8 cellular contexts compared by ENCODE assay signal in the genomic region with DNA sequence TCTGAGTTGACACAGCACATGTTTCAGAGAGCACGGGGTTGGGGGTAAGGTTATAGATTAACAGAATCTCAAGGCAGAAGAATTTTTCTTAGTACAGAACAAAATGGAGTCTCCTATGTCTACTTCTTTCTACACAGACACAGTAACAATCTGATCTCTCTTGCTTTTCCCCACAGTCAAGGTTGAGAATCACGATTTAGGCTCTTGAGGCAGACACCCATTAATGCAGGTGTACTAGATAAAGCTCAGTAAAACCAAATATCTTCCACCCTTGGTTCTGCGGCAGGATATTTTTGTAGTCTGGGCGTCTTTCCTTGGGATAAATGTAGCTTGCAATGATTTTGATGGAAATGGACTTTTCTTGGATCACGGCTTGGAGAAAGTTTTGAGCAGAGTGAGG. TPM values are rescaled to one million over a fixed set of nuclear protein-coding genes. Genes with fewer than 3 reads are reported as not detected.
A peak's percentile ranks its signal among the peaks of the same experiment; 100 is the strongest.
DNase-seq lines count a peak whose midpoint lies in the region; TF ChIP-seq lines count a peak whose summit lies in the region.
"Not testable (repeated sequence)": the region's sequence is repeated elsewhere in the genome, so short reads cannot be mapped to it uniquely, and the experiment has no call there.
"Had no signal": no experiment of that assay in that cellular context is flagged by ENCODE, and none has a peak within 500 bp of the region (broad histone marks: within the 10 kb centered on the region; RNA-seq: fewer than 3 reads in every experiment).

No MANE protein-coding gene starts in this region.

- peak overlapping the region; percentile 17 for H2AFZ ChIP-seq in hepatocyte

- H3K9me2 ChIP-seq in hepatocyte (replicated peaks; ENCODE audit: insufficient read depth) = not testable (repeated sequence)

- not testable (repeated sequence) for H3K27me3 Mint-ChIP-seq in Caco-2 (ENCODE audit: insufficient read depth, unreplicated experiment); activated T-helper 1 cell treated with anti-CD3 and anti-CD28 coated beads, Interleukin-12 subunit alpha, Interleukin-12 subunit beta, Interleukin-2, Interleukin-4 antibody, amounts not matched to agents 30 ng/mL and 10 ng/mL and 1 ng/mL, durations not matched to agents 14 hours and 24 hours and 36 hours (ENCODE audit: insufficient read depth); progenitor cell of endocrine pancreas

- not testable (repeated sequence) for H3K4me3 ChIP-seq in Caco-2 (ENCODE audit: low read depth, low read length); HUES48 (ENCODE audit: low read depth, low read length); hepatocyte

- not testable (repeated sequence) for H3K79me2 ChIP-seq in hepatocyte

- H3K4me3 Mint-ChIP-seq in Caco-2 (ENCODE audit: unreplicated experiment); progenitor cell of endocrine pancreas (ENCODE audit: low read depth): not testable (repeated sequence)
- H3K4me3 Mint-ChIP-seq in activated T-helper 1 cell treated with anti-CD3 and anti-CD28 coated beads, Interleukin-12 subunit alpha, Interleukin-12 subunit beta, Interleukin-2, Interleukin-4 antibody, amounts not matched to agents 30 ng/mL and 10 ng/mL and 1 ng/mL, durations not matched to agents 14 hours and 24 hours and 36 hours = peak overlapping the region; percentile 5

- CTCF ChIA-PET in Caco-2 (lab: Charles Lee) = not testable (repeated sequence)

- H3K9ac ChIP-seq in HUES48 (ENCODE audit: low read depth, low read length) = not testable (repeated sequence)

- peaks cover 31% of the 10 kb centered on the region for H3K36me3 Mint-ChIP-seq in Caco-2 (ENCODE audit: insufficient read depth, unreplicated experiment)
- not testable (repeated sequence) for H3K36me3 Mint-ChIP-seq in activated T-helper 1 cell treated with anti-CD3 and anti-CD28 coated beads, Interleukin-12 subunit alpha, Interleukin-12 subunit beta, Interleukin-2, Interleukin-4 antibody, amounts not matched to agents 30 ng/mL and 10 ng/mL and 1 ng/mL, durations not matched to agents 14 hours and 24 hours and 36 hours (ENCODE audit: low read depth); progenitor cell of endocrine pancreas (ENCODE audit: insufficient read depth)

- TF ChIP-seq CTCF in Caco-2 (IDR thresholded peaks at IDR 0.05; ENCODE audit: insufficient read depth in 1 of 2, low read depth in 1 of 2, low read length in 1 of 2, severe bottlenecking in 1 of 2, unreplicated experiment in 1 of 2); hepatocyte (IDR thresholded peaks at IDR 0.05; ENCODE audit: poor library complexity); progenitor cell of endocrine pancreas (IDR thresholded peaks at IDR 0.05; ENCODE audit: unreplicated experiment): not testable (repeated sequence)

- intact Hi-C loops in Caco-2 (cut with micrococcal nuclease; ENCODE audit: unreplicated experiment) = not testable (repeated sequence)
- intact Hi-C loops in activated T-helper 1 cell treated with anti-CD3 and anti-CD28 coated beads, Interleukin-12 subunit alpha, Interleukin-12 subunit beta, Interleukin-2, Interleukin-4 antibody, amounts not matched to agents 30 ng/mL and 10 ng/mL and 1 ng/mL, durations not matched to agents 14 hours and 24 hours and 36 hours (cut with micrococcal nuclease) = loop anchor here (5.0 kb wide), 1 partner anchor 43 kb away; no protein-coding TSS in a partner anchor

- not testable (repeated sequence) for H4K20me1 ChIP-seq in hepatocyte (ENCODE audit: insufficient read depth, poor library complexity, severe bottlenecking)

- peak overlapping the region; percentile 42 for H3K27ac ChIP-seq in HUES48 (ENCODE audit: low read depth, low read length)
- peak overlapping the region; percentile 82 for H3K27ac ChIP-seq in hepatocyte

- not testable (repeated sequence) for BruUV-seq in Caco-2 (replicated peaks; lab: Mats Ljungman, UMichigan)

- POLR2A ChIA-PET in Caco-2 (lab: Charles Lee) = not testable (repeated sequence)

- not testable (repeated sequence) for H3K36me3 ChIP-seq in Caco-2 (ENCODE audit: control insufficient read depth, insufficient read depth, low read length); HUES48 (ENCODE audit: control insufficient read depth, insufficient read depth, low read length); hepatocyte (replicated peaks; ENCODE audit: insufficient read depth, low read depth)

- DNase-seq in Caco-2; activated T-helper 1 cell treated with anti-CD3 and anti-CD28 coated beads, Interleukin-12 subunit alpha, Interleukin-12 subunit beta, Interleukin-2, Interleukin-4 antibody, amounts not matched to agents 30 ng/mL and 10 ng/mL and 1 ng/mL, durations not matched to agents 14 hours and 24 hours and 36 hours (ENCODE audit: low spot score); hepatocyte (ENCODE audit: low spot score); progenitor cell of endocrine pancreas (ENCODE audit: low spot score, unreplicated experiment): not testable (repeated sequence)

- H3K4me2 ChIP-seq in hepatocyte = not testable (repeated sequence)

- H3K4me1 ChIP-seq in Caco-2 = peaks cover 11% of the 10 kb centered on the region
- not testable (repeated sequence) for H3K4me1 ChIP-seq in HUES48 (ENCODE audit: control insufficient read depth, insufficient read depth, low read length); hepatocyte (ENCODE audit: insufficient read depth)

- H3K4me1 Mint-ChIP-seq in Caco-2 (ENCODE audit: low read depth, unreplicated experiment); progenitor cell of endocrine pancreas (ENCODE audit: low read depth): not testable (repeated sequence)
- H3K4me1 Mint-ChIP-seq in activated T-helper 1 cell treated with anti-CD3 and anti-CD28 coated beads, Interleukin-12 subunit alpha, Interleukin-12 subunit beta, Interleukin-2, Interleukin-4 antibody, amounts not matched to agents 30 ng/mL and 10 ng/mL and 1 ng/mL, durations not matched to agents 14 hours and 24 hours and 36 hours (ENCODE audit: low read depth) = peaks cover 17% of the 10 kb centered on the region

- not testable (repeated sequence) for H3K9me3 Mint-ChIP-seq in Caco-2 (ENCODE audit: unreplicated experiment); progenitor cell of endocrine pancreas (ENCODE audit: low read depth)
- H3K9me3 Mint-ChIP-seq in activated T-helper 1 cell treated with anti-CD3 and anti-CD28 coated beads, Interleukin-12 subunit alpha, Interleukin-12 subunit beta, Interleukin-2, Interleukin-4 antibody, amounts not matched to agents 30 ng/mL and 10 ng/mL and 1 ng/mL, durations not matched to agents 14 hours and 24 hours and 36 hours = peaks cover 15% of the 10 kb centered on the region

- H3K27ac Mint-ChIP-seq in Caco-2 (ENCODE audit: unreplicated experiment) (peak overlapping the region; percentile 81), progenitor cell of endocrine pancreas (peak overlapping the region; percentile 97)
- H3K27ac Mint-ChIP-seq in activated T-helper 1 cell treated with anti-CD3 and anti-CD28 coated beads, Interleukin-12 subunit alpha, Interleukin-12 subunit beta, Interleukin-2, Interleukin-4 antibody, amounts not matched to agents 30 ng/mL and 10 ng/mL and 1 ng/mL, durations not matched to agents 14 hours and 24 hours and 36 hours = not testable (repeated sequence)

- WGBS in hepatocyte (ENCODE audit: low lambda C conversion rate, missing lambda C conversion rate) = 89% methylated on average over 4 of the region's 5 CpGs

- not testable (repeated sequence) for H3K27me3 ChIP-seq in Caco-2 (replicated peaks; ENCODE audit: control insufficient read depth, insufficient read depth, low read length); hepatocyte
- H3K27me3 ChIP-seq in HUES48 (ENCODE audit: control insufficient read depth, insufficient read depth, low read length) = peaks cover 10% of the 10 kb centered on the region

- not testable (repeated sequence) for H3K9me3 ChIP-seq in Caco-2; HUES48 (ENCODE audit: control insufficient read depth, insufficient read depth, low read length); hepatocyte (ENCODE audit: low read depth)

RNA-seq across cellular contexts. Expression of gene ZFP3, which starts 2.8 kb away (rescaled TPM):
- total RNA-seq in Caco-2 (2022) (3.6 and 3.7 TPM in 2 replicates), hepatocyte (0.12 and 0.23 TPM in 2 replicates), progenitor cell of endocrine pancreas (0.98 and 1.3 TPM in 2 replicates)
- total RNA-seq in activated T-helper 1 cell treated with anti-CD3 and anti-CD28 coated beads, Interleukin-12 subunit alpha, Interleukin-12 subunit beta, Interleukin-2, Interleukin-4 antibody, amounts not matched to agents 30 ng/mL and 10 ng/mL and 1 ng/mL, durations not matched to agents 14 hours and 24 hours and 36 hours = 1.9 and 2.0 TPM in 2 replicates
- polyA plus RNA-seq in hepatocyte = 0.24 and 0.32 TPM in 2 replicates
- total RNA-seq: HT1080 had no signal

RNA-seq across cellular contexts. Expression of gene ZNF232, which starts 36.2 kb away (rescaled TPM):
- 7.5 and 9.1 TPM in 2 replicates for total RNA-seq in Caco-2 (2022)
- 17.3 and 19.3 TPM in 2 replicates for total RNA-seq in activated T-helper 1 cell treated with anti-CD3 and anti-CD28 coated beads, Interleukin-12 subunit alpha, Interleukin-12 subunit beta, Interleukin-2, Interleukin-4 antibody, amounts not matched to agents 30 ng/mL and 10 ng/mL and 1 ng/mL, durations not matched to agents 14 hours and 24 hours and 36 hours
- 10.1 and 11.8 TPM in 2 replicates for total RNA-seq in hepatocyte
- 8.1 and 12.0 TPM in 2 replicates for polyA plus RNA-seq in hepatocyte
- total RNA-seq in progenitor cell of endocrine pancreas = 51.1 and 56.3 TPM in 2 replicates

RNA-seq across cellular contexts. Expression of gene SLC52A1, which starts 40.2 kb away (rescaled TPM):
- total RNA-seq in Caco-2 (2022) (not detected in 2 replicates), hepatocyte (0.13 TPM in 1 of 2 replicates, not detected in the other), progenitor cell of endocrine pancreas (not detected in 2 replicates)
- total RNA-seq in activated T-helper 1 cell treated with anti-CD3 and anti-CD28 coated beads, Interleukin-12 subunit alpha, Interleukin-12 subunit beta, Interleukin-2, Interleukin-4 antibody, amounts not matched to agents 30 ng/mL and 10 ng/mL and 1 ng/mL, durations not matched to agents 14 hours and 24 hours and 36 hours = 0.20 and 0.23 TPM in 2 replicates
- polyA plus RNA-seq in hepatocyte = 0.16 TPM in 1 of 2 replicates, not detected in the other
- total RNA-seq: HT1080, IMR-90 had no signal
- polyA plus RNA-seq: IMR-90 had no signal

RNA-seq across cellular contexts. Expression of gene USP6, which starts 40.4 kb away (rescaled TPM):
- total RNA-seq in Caco-2 (2022) (0.16 and 0.21 TPM in 2 replicates), hepatocyte (0.07 and 0.12 TPM in 2 replicates), progenitor cell of endocrine pancreas (0.80 and 0.84 TPM in 2 replicates)
- total RNA-seq in activated T-helper 1 cell treated with anti-CD3 and anti-CD28 coated beads, Interleukin-12 subunit alpha, Interleukin-12 subunit beta, Interleukin-2, Interleukin-4 antibody, amounts not matched to agents 30 ng/mL and 10 ng/mL and 1 ng/mL, durations not matched to agents 14 hours and 24 hours and 36 hours = 0.03 and 0.05 TPM in 2 replicates
- polyA plus RNA-seq in hepatocyte = 0.11 and 0.34 TPM in 2 replicates
- total RNA-seq: CD4-positive, CD25-positive, alpha-beta regulatory T cell; HT1080; IMR-90 had no signal
